8 cellular contexts compared by ENCODE assay signal in the genomic region with DNA sequence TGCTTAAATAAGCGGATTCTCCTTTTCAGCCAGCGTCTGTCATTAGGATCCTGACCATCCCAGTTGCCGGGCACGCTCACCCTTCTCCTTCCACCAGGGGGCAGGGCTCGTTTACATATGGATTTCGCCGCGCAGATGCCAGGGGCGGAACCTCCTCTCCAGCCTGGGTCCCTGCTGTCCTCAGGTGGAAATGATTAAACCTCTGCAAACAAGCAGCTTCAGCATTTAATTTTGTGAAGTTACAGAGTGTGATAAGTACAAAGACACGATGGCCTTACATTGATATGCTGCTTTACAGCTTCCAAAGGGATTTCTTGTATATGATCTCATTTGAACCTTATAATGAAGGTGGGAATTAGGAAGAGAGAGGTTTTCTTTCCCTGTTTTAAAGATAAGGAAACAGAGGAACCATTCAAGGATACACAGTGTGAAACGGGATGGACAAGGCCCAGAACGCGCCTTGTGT. TPM values are rescaled to one million over a fixed set of nuclear protein-coding genes. Genes with fewer than 3 reads are reported as not detected.
DNase-seq lines count a peak whose midpoint lies in the region; ATAC-seq and TF ChIP-seq lines count a peak whose summit lies in the region.

No MANE protein-coding gene starts in this region.

- H3K4me1 ChIP-seq in MM.1S (ENCODE audit: low read length) (no peaks in the 10 kb centered on the region), neural progenitor cell (no peaks in the 10 kb centered on the region)

- H3K36me3 ChIP-seq in MM.1S (replicated peaks; ENCODE audit: insufficient read depth, low read length) (no peaks in the 10 kb centered on the region), neural progenitor cell (no peaks in the 10 kb centered on the region)

- TF ChIP-seq CTCF in MM.1S (IDR thresholded peaks at IDR 0.05; ENCODE audit: low read length) (peak; percentile 88), fibroblast of mammary gland (conservative IDR thresholded peaks at IDR 0.05; ENCODE audit: control insufficient read depth, insufficient read depth, low read depth, low read length) (peak; percentile 87), neural progenitor cell (IDR thresholded peaks at IDR 0.05) (peak; percentile 96)

- no peak for ATAC-seq in GM19467 (IDR thresholded peaks at IDR 0.05; ENCODE audit: unreplicated experiment)

- H3K27me3 ChIP-seq in MM.1S (replicated peaks; ENCODE audit: insufficient read depth, low read length), result no peaks in the 10 kb centered on the region
- peaks cover 91% of the 10 kb centered on the region for H3K27me3 ChIP-seq in neural progenitor cell

- no peaks in the 10 kb centered on the region for H3K9me2 ChIP-seq in MM.1S (replicated peaks; ENCODE audit: insufficient read depth, low read length)

- DNase-seq in G401 (ENCODE audit: low spot score) (peak; percentile 76), MM.1S (peak; percentile 80), RKO (ENCODE audit: low spot score) (peak; percentile 73), fibroblast of mammary gland (ENCODE audit: low read depth) (peak; percentile 69), neural progenitor cell (ENCODE audit: low spot score) (peak; percentile 90), substantia nigra (lab: John Stamatoyannopoulos, UW) (peak in 34 of 49 donors; percentile 0 to 67 (median 17))
- peak; percentile 84 to 86 for DNase-seq in activated T-cell treated with anti-CD3 and anti-CD28 coated beads, Interleukin-2, amount 50 U/mL, for 48 hours

- H3K4me2 ChIP-seq in MM.1S (ENCODE audit: low read depth, low read length), result no peak overlapping the region
- H3K4me2 ChIP-seq in neural progenitor cell, result no peak overlapping the region

- H3K9me3 ChIP-seq in MM.1S (replicated peaks; ENCODE audit: insufficient read depth, low read length) (no peaks in the 10 kb centered on the region), neural progenitor cell (ENCODE audit: low read depth) (no peaks in the 10 kb centered on the region)

- H3K4me3 ChIP-seq in MM.1S (ENCODE audit: low read length), result no peak overlapping the region
- no peak overlapping the region for H3K4me3 ChIP-seq in fibroblast of mammary gland (ENCODE audit: control insufficient read depth, low read depth, low read length)
- H3K4me3 ChIP-seq in neural progenitor cell, result no peak overlapping the region

- no peak overlapping the region for H3K27ac ChIP-seq in MM.1S (ENCODE audit: low read length)
- no peak overlapping the region for H3K27ac ChIP-seq in neural progenitor cell
- H3K27ac ChIP-seq in substantia nigra (ENCODE audit: low read depth, low read length, poor library complexity, severe bottlenecking), result no peak overlapping the region

- H3K36me3 Mint-ChIP-seq in neural progenitor cell, result no peaks in the 10 kb centered on the region

- H4K20me1 ChIP-seq in MM.1S (ENCODE audit: insufficient read depth, low read length), result no peaks in the 10 kb centered on the region
- no peaks in the 10 kb centered on the region for H4K20me1 ChIP-seq in neural progenitor cell (ENCODE audit: low read depth)

- H3K4me1 Mint-ChIP-seq in neural progenitor cell, result no peaks in the 10 kb centered on the region

- H3K9me3 Mint-ChIP-seq in neural progenitor cell, result no peaks in the 10 kb centered on the region

- no peak overlapping the region for H3K9ac ChIP-seq in MM.1S (ENCODE audit: low read length)
- H3K9ac ChIP-seq in neural progenitor cell, result no peak overlapping the region

- H3F3A ChIP-seq in MM.1S (ENCODE audit: insufficient read depth, low read length), result no peaks in the 10 kb centered on the region
- no peaks in the 10 kb centered on the region for H3F3A ChIP-seq in neural progenitor cell (ENCODE audit: low read depth)

- no peak overlapping the region for H3K27ac Mint-ChIP-seq in neural progenitor cell

- H3K79me2 ChIP-seq in MM.1S (ENCODE audit: low read length), result no peaks in the 10 kb centered on the region
- no peaks in the 10 kb centered on the region for H3K79me2 ChIP-seq in neural progenitor cell (ENCODE audit: low read depth)

- in situ Hi-C loops in G401 (cut with HindIII; ENCODE audit: low sequenced_read_pairs), result no loop called here

- H3K4me3 Mint-ChIP-seq in neural progenitor cell, result peak overlapping the region; percentile 4

- peak overlapping the region; percentile 42; the same call in 1 of the 2 replicates for H2AFZ ChIP-seq in MM.1S (ENCODE audit: low read length)
- H2AFZ ChIP-seq in neural progenitor cell (replicated peaks), result peak overlapping the region; percentile 47

- peaks cover 13% of the 10 kb centered on the region for H3K27me3 Mint-ChIP-seq in neural progenitor cell (ENCODE audit: insufficient read depth, low read depth)

RNA-seq across cellular contexts. Expression of a gene that starts 3.9 kb away (rescaled TPM):
- total RNA-seq in G401 (2014; rRNA removed; shearing (Covaris generic)), result not detected in 2 replicates
- not detected in 2 replicates for total RNA-seq in neural progenitor cell (ENCODE audit: low replicate concordance)

RNA-seq across cellular contexts. Expression of a gene that starts 18.8 kb away (rescaled TPM):
- 22.4 and 30.6 TPM in 2 replicates for total RNA-seq in G401 (2014; rRNA removed; shearing (Covaris generic))
- 7.5 and 19.3 TPM in 2 replicates for total RNA-seq in neural progenitor cell (ENCODE audit: low replicate concordance)

RNA-seq across cellular contexts. Expression of a gene that starts 21.3 kb away (rescaled TPM):
- not detected in 2 replicates for total RNA-seq in G401 (2014; rRNA removed; shearing (Covaris generic))
- total RNA-seq in neural progenitor cell (ENCODE audit: low replicate concordance), result not detected in 2 replicates

RNA-seq across cellular contexts. Expression of a gene that starts 31.6 kb away (rescaled TPM):
- total RNA-seq in G401 (2014; rRNA removed; shearing (Covaris generic)), result not detected in 2 replicates
- not detected in 2 replicates for total RNA-seq in neural progenitor cell (ENCODE audit: low replicate concordance)

RNA-seq across cellular contexts. Expression of a gene that starts 48.5 kb away (rescaled TPM):
- total RNA-seq in G401 (2014; rRNA removed; shearing (Covaris generic)), result not detected in 2 replicates
- not detected in 2 replicates for total RNA-seq in neural progenitor cell (ENCODE audit: low replicate concordance)

Comparison
In these comparisons a context has a peak if more than half of its experiments do, and no peak if none do; other contexts are left out.
1. DNase-seq: peak in every context shown above with its lines; median percentile 90 in neural progenitor cell; 85 in activated T-cell treated with anti-CD3 and anti-CD28 coated beads, Interleukin-2, amount 50 U/mL, for 48 hours; 80 in MM.1S; 76 in G401; 73 in RKO; 69 in fibroblast of mammary gland; 17 in substantia nigra.